In genomic region chr12:26274441-26275312, GRCh38 we compare ENCODE assay signal across 8 cellular contexts.
DNase-seq lines count a peak whose midpoint lies in the region; ATAC-seq and TF ChIP-seq lines count a peak whose summit lies in the region.

No MANE protein-coding gene starts in this region.

- H4K8ac ChIP-seq in mesendoderm (ENCODE audit: low read depth, low read length) = no peak overlapping the region

- no peak for TF ChIP-seq CTCF in GM20000 (IDR thresholded peaks at IDR 0.05; ENCODE audit: extremely low read depth, missing control alignments)

- H4K5ac ChIP-seq in mesendoderm (ENCODE audit: low read length) = no peak overlapping the region

- ATAC-seq in HG03565 (IDR thresholded peaks at IDR 0.05; ENCODE audit: unreplicated experiment) = peak; percentile 94
- ATAC-seq in T-helper 17 cell = peak; percentile 79
- peak; percentile 46 for ATAC-seq in effector memory CD8-positive, alpha-beta T cell (replicated peaks)

- H3K27me3 ChIP-seq in mesendoderm (ENCODE audit: insufficient read depth, low read length, poor library complexity) = no peaks in the 10 kb centered on the region

- no peaks in the 10 kb centered on the region for H3K79me1 ChIP-seq in mesendoderm (ENCODE audit: low read length)

- no peak overlapping the region for H3K4me3 ChIP-seq in mesendoderm (ENCODE audit: low read length)

- DNase-seq in DMS53 (lab: John Stamatoyannopoulos, UW) (peak; percentile 99), GM20000 (ENCODE audit: low spot score) (peak; percentile 75), T-helper 17 cell (no peak), mesendoderm (peak; percentile 96)
- DNase-seq in effector memory CD8-positive, alpha-beta T cell = no peak
- peak; percentile 70 for DNase-seq in stimulated activated CD8-positive, alpha-beta memory T cell treated with anti-CD3 and anti-CD28 coated beads, Interleukin-4, amount 100 ng/mL, for 48 hours
- DNase-seq in effector CD8-positive, alpha-beta T cell (lab: John Stamatoyannopoulos, UW) = no peak

- H3K9me3 ChIP-seq in T-helper 17 cell (ENCODE audit: control insufficient read depth, low read length, poor library complexity, severe bottlenecking) = no peaks in the 10 kb centered on the region

- no peak overlapping the region for H3K9ac ChIP-seq in mesendoderm (ENCODE audit: low read length)

- H2BK5ac ChIP-seq in mesendoderm (ENCODE audit: low read length) = peak overlapping the region; percentile 13

- H3K4me3 Mint-ChIP-seq in T-helper 17 cell = peak overlapping the region; percentile 28
- no peak overlapping the region for H3K4me3 Mint-ChIP-seq in effector memory CD8-positive, alpha-beta T cell

- peak overlapping the region; percentile 26 for H3K56ac ChIP-seq in mesendoderm (ENCODE audit: low read length)

- H3K36me3 Mint-ChIP-seq in T-helper 17 cell (ENCODE audit: low read depth) = no peaks in the 10 kb centered on the region
- H3K36me3 Mint-ChIP-seq in effector memory CD8-positive, alpha-beta T cell (ENCODE audit: insufficient read depth) = peaks cover 3% of the 10 kb centered on the region

- peak overlapping the region; percentile 23 for H3K4ac ChIP-seq in mesendoderm (ENCODE audit: low read depth, low read length)

- H3K9me3 Mint-ChIP-seq in effector memory CD8-positive, alpha-beta T cell = no peaks in the 10 kb centered on the region

- H3K4me1 Mint-ChIP-seq in T-helper 17 cell = peaks cover 8% of the 10 kb centered on the region
- H3K4me1 Mint-ChIP-seq in effector memory CD8-positive, alpha-beta T cell (ENCODE audit: low read depth in 2 of 2) = no peaks in the 10 kb centered on the region

- peak overlapping the region; percentile 53 for H3K27ac ChIP-seq in mesendoderm (ENCODE audit: low read depth, low read length)

- H3K36me3 ChIP-seq in mesendoderm (ENCODE audit: control insufficient read depth, insufficient read depth, low read length) = no peaks in the 10 kb centered on the region

- peaks cover 8% of the 10 kb centered on the region for H3K27me3 Mint-ChIP-seq in T-helper 17 cell
- peaks cover 0 to 23% of the 10 kb centered on the region in 2 donors for H3K27me3 Mint-ChIP-seq in effector memory CD8-positive, alpha-beta T cell

- WGBS in mesendoderm (ENCODE audit: extremely low coverage, insufficient coverage, low lambda C conversion rate) = no CpG with 5 or more reads among the region's 13 CpGs

- no peak overlapping the region for H2AK5ac ChIP-seq in mesendoderm (ENCODE audit: low read length)

- no peak overlapping the region for H2BK120ac ChIP-seq in mesendoderm (ENCODE audit: low read depth, low read length)

- H3K18ac ChIP-seq in mesendoderm (ENCODE audit: low read length) = peak overlapping the region; percentile 94

- no peak overlapping the region for H3K4me2 ChIP-seq in mesendoderm (ENCODE audit: low read length)

- peaks cover 13% of the 10 kb centered on the region for H3K4me1 ChIP-seq in mesendoderm (ENCODE audit: control insufficient read depth, low read depth, low read length)

- H3K79me2 ChIP-seq in mesendoderm (ENCODE audit: control insufficient read depth, insufficient read depth, low read length) = no peaks in the 10 kb centered on the region

- no peak overlapping the region for H3K23ac ChIP-seq in mesendoderm (ENCODE audit: low read length)

- H3K27ac Mint-ChIP-seq in T-helper 17 cell = peak overlapping the region; percentile 85
- peak overlapping the region in 1 of 2 donors; percentile 20 for H3K27ac Mint-ChIP-seq in effector memory CD8-positive, alpha-beta T cell

- H2BK15ac ChIP-seq in mesendoderm (replicated peaks; ENCODE audit: low read depth) = no peak overlapping the region

Comparison
In these comparisons a context has a peak if more than half of its experiments do, and no peak if none do; other contexts are left out.
1. DNase-seq: peak in DMS53 (single experiment), GM20000 (single experiment), mesendoderm (single experiment) and stimulated activated CD8-positive, alpha-beta memory T cell treated with anti-CD3 and anti-CD28 coated beads, Interleukin-4, amount 100 ng/mL, for 48 hours (single experiment); none in T-helper 17 cell (0 of 3), effector memory CD8-positive, alpha-beta T cell (0 of 3) and effector CD8-positive, alpha-beta T cell (single experiment).
2. Peak in every context shown above with its lines, with median percentiles within 50 percentile points of each other: ATAC-seq.